ENCODE assay signal across 22 cellular contexts in genomic region chr5:153972240-153972639, GRCh38.
DNase-seq lines count a peak whose midpoint lies in the region; ATAC-seq, FAIRE-seq and TF ChIP-seq lines count a peak whose summit lies in the region.
"Had no signal": no experiment of that assay in that cellular context is flagged by ENCODE, and none has a peak within 500 bp of the region (broad histone marks: within the 10 kb centered on the region; RNA-seq: fewer than 3 reads in every experiment).

No MANE protein-coding gene starts in this region.

- no TSS peak for BruUV-seq in HepG2 (replicated peaks; lab: Mats Ljungman, UMichigan)

- CTCF ChIA-PET in HepG2 (lab: Yijun Ruan, JAX; ENCODE audit: low intra/inter-chr PET ratio, low total read pairs) = no interaction called here

- H2AFZ ChIP-seq in HepG2 (ENCODE audit: low read length) = no peak overlapping the region
- H2AFZ ChIP-seq: GM23248 had no signal

- in situ Hi-C loops in HepG2 (cut with HindIII; ENCODE audit: extremely low pct_ligation_motif_present, low pct_unique_long_range_greater_than_20kb) = loop anchor here (10.0 kb wide), 2 partner anchors 203 to 653 kb away; no protein-coding TSS in a partner anchor

- 0% methylated on average over 1 of the region's 2 CpGs for WGBS in HepG2 (ENCODE audit: low lambda C conversion rate)
- WGBS in right lobe of liver (ENCODE audit: insufficient coverage, low coverage, low lambda C conversion rate, missing lambda C conversion rate) = 0% methylated on average over 1 of the region's 2 CpGs
- WGBS in esophagus muscularis mucosa = 77% methylated on average over 2 of the region's 2 CpGs

- ATAC-seq in HepG2 = no peak
- ATAC-seq in right lobe of liver = no peak
- ATAC-seq in stimulated activated naive B cell treated with anti-CD40 and anti-IgM and Interleukin-4, amounts not matched to agents 10 μg/mL and 1 μg/mL and 100 μg/mL, for 72 hours (replicated peaks) = no peak
- ATAC-seq: CD8-positive, alpha-beta T cell; GM12878 had no signal

- no peaks in the 10 kb centered on the region for H3K4me1 ChIP-seq in HepG2 (ENCODE audit: insufficient read depth, low read length)
- no peaks in the 10 kb centered on the region for H3K4me1 ChIP-seq in right lobe of liver
- no peaks in the 10 kb centered on the region for H3K4me1 ChIP-seq in esophagus muscularis mucosa
- H3K4me1 ChIP-seq: BLaER1, Caco-2 had no signal

- TF ChIP-seq POLR2A in HepG2 (IDR thresholded peaks at IDR 0.05; ENCODE audit: insufficient read depth in 1 of 2, low read depth in 2 of 2, low read length in 2 of 2) (no peak), right lobe of liver (IDR thresholded peaks at IDR 0.05) (no peak), esophagus muscularis mucosa (IDR thresholded peaks at IDR 0.05; ENCODE audit: low read depth) (no peak)

- no peak for TF ChIP-seq CTCF in HepG2 (CRISPR knock-in tag; IDR thresholded peaks at IDR 0.05)
- TF ChIP-seq CTCF in right lobe of liver (IDR thresholded peaks at IDR 0.05) = no peak
- TF ChIP-seq CTCF in esophagus muscularis mucosa (IDR thresholded peaks at IDR 0.05) = no peak

- H3K9me3 ChIP-seq in HepG2 (ENCODE audit: low read length) (no peaks in the 10 kb centered on the region), right lobe of liver (no peaks in the 10 kb centered on the region), esophagus muscularis mucosa (no peaks in the 10 kb centered on the region)
- H3K9me3 ChIP-seq: BLaER1, Caco-2 had no signal

- intact Hi-C loops in HepG2 (cut with micrococcal nuclease; ENCODE audit: unreplicated experiment) (loop anchor here (5.0 to 10.0 kb wide), 2 partner anchors 225 to 633 kb away; no protein-coding TSS in a partner anchor), right lobe of liver (cut with DNase I) (loop anchor here (5.0 to 10.0 kb wide), 3 partner anchors 203 to 430 kb away; partner anchors contain the start of gene GALNT10 (in 1 of the 2)), esophagus muscularis mucosa (cut with DNase I) (loop anchor here (10.0 kb wide), 1 partner anchor 433 kb away; no protein-coding TSS in a partner anchor)

- no peak overlapping the region for H3K4me3 Mint-ChIP-seq in stimulated activated naive B cell treated with anti-CD40 and anti-IgM and Interleukin-4, amounts not matched to agents 10 μg/mL and 1 μg/mL and 100 μg/mL, for 72 hours
- H3K4me3 Mint-ChIP-seq: B cell; CD4-positive, CD25-positive, alpha-beta regulatory T cell; CD8-positive, alpha-beta T cell had no signal

- POLR2A ChIA-PET in HepG2 (lab: Yijun Ruan, JAX) = no interaction called here

- H3K36me3 ChIP-seq in HepG2 (replicated peaks in 1 of 2; ENCODE audit: control insufficient read depth in 1 of 2, insufficient read depth in 2 of 2, low read length in 2 of 2) (no peaks in the 10 kb centered on the region), right lobe of liver (no peaks in the 10 kb centered on the region), esophagus muscularis mucosa (no peaks in the 10 kb centered on the region)
- H3K36me3 ChIP-seq: BLaER1 had no signal

- TF ChIP-seq RAD21 in HepG2 (CRISPR knock-in tag; IDR thresholded peaks at IDR 0.05) = no peak

- DNase-seq in HepG2 (ENCODE audit: low spot score) = no peak
- DNase-seq in right lobe of liver = no peak
- DNase-seq in Jurkat, Clone E6-1 (ENCODE audit: low read depth, low spot score) = peak; percentile 69
- DNase-seq in esophagus muscularis mucosa (ENCODE audit: extremely low spot score) = peak; percentile 21
- DNase-seq in NCI-H1436 treated with DMSO at 0.1 percent for 48 hours (lab: John Stamatoyannopoulos, UW) = no peak
- DNase-seq in stimulated activated naive B cell treated with anti-CD40 and anti-IgM and Interleukin-4, amounts not matched to agents 10 μg/mL and 1 μg/mL and 100 μg/mL, for 72 hours = no peak
- DNase-seq: 8988T; Caco-2; CD4-positive, CD25-positive, alpha-beta regulatory T cell; CD8-positive, alpha-beta T cell; DMS153; EL; GDM1; GM23248; H7; HCEC 1CT had no signal

- no peaks in the 10 kb centered on the region for H3K9me3 Mint-ChIP-seq in stimulated activated naive B cell treated with anti-CD40 and anti-IgM and Interleukin-4, amounts not matched to agents 10 μg/mL and 1 μg/mL and 100 μg/mL, for 72 hours
- H3K9me3 Mint-ChIP-seq: CD4-positive, CD25-positive, alpha-beta regulatory T cell; CD8-positive, alpha-beta T cell had no signal

- no peak overlapping the region for H3K4me2 ChIP-seq in HepG2 (ENCODE audit: low read depth, low read length)
- H3K4me2 ChIP-seq: BLaER1 had no signal

- H3K27ac ChIP-seq in HepG2 (ENCODE audit: extremely low read length, insufficient read depth, low read length) (no peak overlapping the region), right lobe of liver (no peak overlapping the region), esophagus muscularis mucosa (replicated peaks in 1 of 4) (no peak overlapping the region)
- H3K27ac ChIP-seq: BLaER1, C4-2B, GM23248 had no signal

- H3K4me3 ChIP-seq in HepG2 (replicated peaks in 1 of 3; ENCODE audit: insufficient read depth in 1 of 3, low read depth in 2 of 3, low read length in 3 of 3) (no peak overlapping the region), right lobe of liver (no peak overlapping the region), esophagus muscularis mucosa (no peak overlapping the region)
- no peak overlapping the region for H3K4me3 ChIP-seq in Jurkat, Clone E6-1 (ENCODE audit: low read length)
- H3K4me3 ChIP-seq: BLaER1, GM12878, GM23248 had no signal

- FAIRE-seq in HepG2 (lab: Jason Lieb, UNC) = no peak
- FAIRE-seq: GM12878, GM19239, H1 had no signal

- H3K27ac Mint-ChIP-seq in stimulated activated naive B cell treated with anti-CD40 and anti-IgM and Interleukin-4, amounts not matched to agents 10 μg/mL and 1 μg/mL and 100 μg/mL, for 72 hours = no peak overlapping the region
- H3K27ac Mint-ChIP-seq: B cell; CD4-positive, CD25-positive, alpha-beta regulatory T cell; CD8-positive, alpha-beta T cell had no signal

- no peaks in the 10 kb centered on the region for H3K36me3 Mint-ChIP-seq in stimulated activated naive B cell treated with anti-CD40 and anti-IgM and Interleukin-4, amounts not matched to agents 10 μg/mL and 1 μg/mL and 100 μg/mL, for 72 hours
- H3K36me3 Mint-ChIP-seq: CD4-positive, CD25-positive, alpha-beta regulatory T cell; CD8-positive, alpha-beta T cell had no signal

- H3K27me3 ChIP-seq in HepG2 (ENCODE audit: control insufficient read depth in 1 of 2, insufficient read depth in 2 of 2, low read length in 2 of 2) (peaks cover 2 to 12% of the 10 kb centered on the region in 2 experiments; a peak in 4 of 5 replicates), right lobe of liver (no peaks in the 10 kb centered on the region), esophagus muscularis mucosa (peaks cover 0 to 4% (median 0%) of the 10 kb centered on the region in 4 donors)
- H3K27me3 ChIP-seq: BLaER1 had no signal

- peaks cover 14 to 23% of the 10 kb centered on the region in 2 donors for H3K27me3 Mint-ChIP-seq in stimulated activated naive B cell treated with anti-CD40 and anti-IgM and Interleukin-4, amounts not matched to agents 10 μg/mL and 1 μg/mL and 100 μg/mL, for 72 hours

- H3K79me2 ChIP-seq in HepG2 (ENCODE audit: insufficient read depth, low read length) = no peaks in the 10 kb centered on the region

- H3K4me1 Mint-ChIP-seq in stimulated activated naive B cell treated with anti-CD40 and anti-IgM and Interleukin-4, amounts not matched to agents 10 μg/mL and 1 μg/mL and 100 μg/mL, for 72 hours = peaks cover 2 to 5% of the 10 kb centered on the region in 2 donors
- H3K4me1 Mint-ChIP-seq: B cell; CD4-positive, CD25-positive, alpha-beta regulatory T cell had no signal

- no peaks in the 10 kb centered on the region for H4K20me1 ChIP-seq in HepG2 (ENCODE audit: insufficient read depth, low read length)
- H4K20me1 ChIP-seq: BLaER1 had no signal

- H3K9ac ChIP-seq in HepG2 (ENCODE audit: insufficient read depth, low read depth, low read length) = no peak overlapping the region
- H3K9ac ChIP-seq: BLaER1, GM23248 had no signal

- no peak for TF ChIP-seq EP300 in HepG2 (IDR thresholded peaks at IDR 0.05; ENCODE audit: low read depth in 2 of 2, low read length in 2 of 2)
- no peak for TF ChIP-seq EP300 in HepG2 (CRISPR knock-in tag; IDR thresholded peaks at IDR 0.05; ENCODE audit: borderline replicate concordance)
- TF ChIP-seq EP300 in esophagus muscularis mucosa (IDR thresholded peaks at IDR 0.05) = no peak

TF ChIP-seq in HepG2, 621 proteins besides CTCF, POLR2A, EP300 and RAD21 (continues in another document):
- TF ChIP-seq MAFK (conservative IDR thresholded peaks at IDR 0.05 in 1 of 2, IDR thresholded peaks at IDR 0.05 in 1 of 2; ENCODE audit: low read length in 2 of 2) = peak; percentile 21 to 56; a peak in 3 of 4 replicates
- TF ChIP-seq ZNF550 (CRISPR knock-in tag; IDR thresholded peaks at IDR 0.05; ENCODE audit: borderline replicate concordance) = no peak
- TF ChIP-seq ATF1 (CRISPR knock-in tag; IDR thresholded peaks at IDR 0.05) = no peak
- peak; percentile 27; the same call in 1 of the 2 replicates for TF ChIP-seq MAFF (IDR thresholded peaks at IDR 0.05; ENCODE audit: low read depth, low read length)

Comparison
In these comparisons a context has a peak if more than half of its experiments do, and no peak if none do; other contexts are left out.
1. DNase-seq: peak in Jurkat, Clone E6-1 (single experiment) and esophagus muscularis mucosa (single experiment); none in HepG2 (single experiment), right lobe of liver (0 of 3), NCI-H1436 treated with DMSO at 0.1 percent for 48 hours (single experiment) and stimulated activated naive B cell treated with anti-CD40 and anti-IgM and Interleukin-4, amounts not matched to agents 10 μg/mL and 1 μg/mL and 100 μg/mL, for 72 hours (single experiment).